1 cellular context compared by ENCODE assay signal in genomic region chr11:57555393-57555792, GRCh38.
TF ChIP-seq lines count a peak whose summit lies in the region.

No MANE protein-coding gene starts in this region.

TF ChIP-seq in HepG2, 621 proteins besides CTCF, POLR2A, EP300 and RAD21:
- TF ChIP-seq CEBPB (IDR thresholded peaks at IDR 0.05; ENCODE audit: borderline replicate concordance, low read depth, low read length) (peak; percentile 23; the same call in 1 of the 2 replicates), ASH2L (IDR thresholded peaks at IDR 0.05; ENCODE audit: insufficient read length, low read depth, low read length) (no peak), SOX6 (IDR thresholded peaks at IDR 0.05) (no peak), SOX6 (CRISPR knock-in tag; IDR thresholded peaks at IDR 0.05) (no peak)
TF ChIP-seq in HepG2: peak in this region for 1.
